In the genomic region with DNA sequence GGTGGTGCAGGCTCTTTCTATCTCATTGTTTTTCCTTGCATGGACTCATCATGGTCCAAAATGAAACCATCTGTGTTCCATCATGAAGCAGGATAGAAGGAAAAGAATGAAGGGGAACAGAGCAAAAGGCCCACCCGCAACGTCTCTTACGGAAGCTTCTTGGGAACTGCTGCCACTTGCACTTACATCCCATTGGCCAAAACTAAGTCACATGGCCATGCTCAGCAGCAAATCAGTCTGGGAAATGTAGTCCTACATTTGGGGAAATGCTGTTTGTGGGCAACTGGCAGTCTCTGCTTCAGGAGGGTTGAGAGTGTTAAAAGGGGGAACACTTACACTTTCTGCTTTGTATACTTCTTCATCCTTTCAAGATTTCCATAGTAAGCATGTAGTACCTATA, we compare ENCODE assay signal across 9 cellular contexts.
A peak's percentile ranks its signal among the peaks of the same experiment; 100 is the strongest.
DNase-seq lines count a peak whose midpoint lies in the region; ATAC-seq, FAIRE-seq and TF ChIP-seq lines count a peak whose summit lies in the region.
"Had no signal": no experiment of that assay in that cellular context is flagged by ENCODE, and none has a peak within 500 bp of the region (broad histone marks: within the 10 kb centered on the region; RNA-seq: fewer than 3 reads in every experiment).

No MANE protein-coding gene starts in this region.

- H2AK5ac ChIP-seq in IMR-90 (ENCODE audit: low read depth, low read length): no peak overlapping the region

- H2BK5ac ChIP-seq in IMR-90 (ENCODE audit: low read depth, low read length, poor library complexity, severe bottlenecking): no peak overlapping the region

- H3K79me1 ChIP-seq in IMR-90 (ENCODE audit: low read depth in 1 of 2, low read length in 2 of 2): no peaks in the 10 kb centered on the region

- H3K4ac ChIP-seq in IMR-90 (ENCODE audit: low read depth, low read length): no peak overlapping the region

- H3K4me3 ChIP-seq in IMR-90 (ENCODE audit: insufficient read depth, low read depth, low read length): no peak overlapping the region
- H3K4me3 ChIP-seq in bronchial epithelial cell (ENCODE audit: low read depth, low read length): no peak overlapping the region
- H3K4me3 ChIP-seq: pancreas had no signal

- TF ChIP-seq CTCF in IMR-90 (conservative IDR thresholded peaks at IDR 0.05; ENCODE audit: low read depth, low read length): no peak
- no peak for TF ChIP-seq CTCF in bronchial epithelial cell (IDR thresholded peaks at IDR 0.05; ENCODE audit: insufficient read depth, low read length, severe bottlenecking)

- H3K9me1 ChIP-seq in IMR-90 (ENCODE audit: insufficient read depth, low read length): no peaks in the 10 kb centered on the region

- H4K20me1 ChIP-seq in IMR-90 (ENCODE audit: insufficient read depth, low read length): no peaks in the 10 kb centered on the region

- H2BK15ac ChIP-seq in IMR-90 (ENCODE audit: low read depth, low read length): no peak overlapping the region

- no peak overlapping the region for H2AK9ac ChIP-seq in IMR-90 (replicated peaks; ENCODE audit: low read depth, low read length, poor library complexity)

- 50% methylated on average over 3 of the region's 3 CpGs; no CpG with 5 or more reads in 1 of the 2 experiments for WGBS in IMR-90 (ENCODE audit: extremely low coverage in 2 of 2, insufficient read length in 1 of 2), 2 experiments

- no peak overlapping the region for H3K27ac ChIP-seq in IMR-90 (ENCODE audit: insufficient read depth, low read length)
- H3K27ac ChIP-seq: pancreas had no signal

- no peak overlapping the region for H3K9ac ChIP-seq in IMR-90 (ENCODE audit: low read depth, low read length)

- DNase-seq in left ventricle myocardium superior: no peak
- DNase-seq in cardiac septum (ENCODE audit: low spot score): no peak
- peak; percentile 20 for DNase-seq in IMR-90
- DNase-seq in bronchial epithelial cell (ENCODE audit: low read depth): peak; percentile 3
- DNase-seq in cortex of kidney (lab: John Stamatoyannopoulos, UW): no peak
- DNase-seq in NCI-H1436 treated with DMSO at 0.1 percent for 48 hours (lab: John Stamatoyannopoulos, UW): no peak
- no peak for DNase-seq in stimulated activated CD4-positive, alpha-beta T cell treated with anti-CD3 and anti-CD28 coated beads, Interleukin-12 subunit alpha, Interleukin-12 subunit beta, amount 100 ng/mL, for 4 hours
- DNase-seq in NCI-H1105 (lab: John Stamatoyannopoulos, UW): no peak
- DNase-seq: pancreas had no signal

- no peak overlapping the region for H3K56ac ChIP-seq in IMR-90 (ENCODE audit: extremely low read depth, insufficient read depth, low read length)

- CTCF ChIA-PET in IMR-90 (lab: Yijun Ruan, JAX): no interaction called here

- no peak for TF ChIP-seq RAD21 in IMR-90 (IDR thresholded peaks at IDR 0.05; ENCODE audit: low read length)

- dilution Hi-C loops in IMR-90 (cut with HindIII; ENCODE audit: low sequenced_read_pairs, unreplicated experiment): no loop called here

- H2BK20ac ChIP-seq in IMR-90 (ENCODE audit: low read depth, low read length): no peak overlapping the region

- BruUV-seq in IMR-90 (replicated peaks; lab: Mats Ljungman, UMichigan): no TSS peak

- intact Hi-C loops in left ventricle myocardium superior (cut with micrococcal nuclease) (no loop called here), cardiac septum (cut with DNase I) (no loop called here), IMR-90 (cut with micrococcal nuclease) (no loop called here)

- no peak overlapping the region for H2BK120ac ChIP-seq in IMR-90 (ENCODE audit: low read depth, low read length)

- H3K18ac ChIP-seq in IMR-90 (ENCODE audit: low read depth, low read length): no peak overlapping the region

- peak overlapping the region; percentile 54 for H2AFZ ChIP-seq in IMR-90 (replicated peaks; ENCODE audit: low read length, poor library complexity)

- H3K4me2 ChIP-seq in IMR-90 (ENCODE audit: low read depth, low read length): no peak overlapping the region

- H4K91ac ChIP-seq in IMR-90 (ENCODE audit: insufficient read depth, low read depth, low read length): no peak overlapping the region

- H3K4me1 ChIP-seq in IMR-90 (ENCODE audit: control insufficient read depth, insufficient read depth, low read length): no peaks in the 10 kb centered on the region
- H3K4me1 ChIP-seq: pancreas had no signal

- ATAC-seq in left ventricle myocardium superior (peak; percentile 33), IMR-90 (ENCODE audit: low read depth) (no peak)

- H3K36me3 ChIP-seq in IMR-90 (ENCODE audit: control insufficient read depth, insufficient read depth, low read length) (no peaks in the 10 kb centered on the region), bronchial epithelial cell (ENCODE audit: control insufficient read depth, insufficient read depth, low read length) (no peaks in the 10 kb centered on the region)
- H3K36me3 ChIP-seq: pancreas had no signal

- FAIRE-seq in bronchial epithelial cell (lab: Jason Lieb, UNC): no peak

- H3K14ac ChIP-seq in IMR-90 (replicated peaks; ENCODE audit: low read depth, low read length): no peak overlapping the region

- TF ChIP-seq POLR2A in IMR-90 (IDR thresholded peaks at IDR 0.05; ENCODE audit: low read depth, low read length): no peak

- H3K27me3 ChIP-seq in IMR-90 (ENCODE audit: control insufficient read depth, insufficient read depth, low read length) (no peaks in the 10 kb centered on the region; the same call in 1 of the 2 replicates), bronchial epithelial cell (ENCODE audit: control insufficient read depth, insufficient read depth, low read length) (no peaks in the 10 kb centered on the region)
- H3K27me3 ChIP-seq: pancreas had no signal

- H4K8ac ChIP-seq in IMR-90 (ENCODE audit: low read depth in 2 of 2, low read length in 2 of 2): no peak overlapping the region

- in situ Hi-C loops in IMR-90 (cut with MboI; ENCODE audit: low sequenced_read_pairs): no loop called here

- H3K23ac ChIP-seq in IMR-90 (ENCODE audit: low read depth, low read length): no peak overlapping the region

- POLR2A ChIA-PET in IMR-90 (lab: Charles Lee; ENCODE audit: unreplicated experiment): no interaction called here

- H3K9me3 ChIP-seq in IMR-90 (ENCODE audit: control insufficient read depth, insufficient read depth, low read length): no peaks in the 10 kb centered on the region
- H3K9me3 ChIP-seq: pancreas had no signal

- H4K5ac ChIP-seq in IMR-90 (ENCODE audit: low read depth, low read length): no peak overlapping the region

TF ChIP-seq in IMR-90, 13 proteins besides CTCF, POLR2A, EP300 and RAD21:
- no peak for TF ChIP-seq RFX5 (IDR thresholded peaks at IDR 0.05; ENCODE audit: low read depth, low read length)
- TF ChIP-seq FOS (IDR thresholded peaks at IDR 0.05; ENCODE audit: low read depth, low read length): no peak
- no peak for TF ChIP-seq CHD1 (IDR thresholded peaks at IDR 0.05; ENCODE audit: low read depth, low read length)
- TF ChIP-seq RCOR1 (IDR thresholded peaks at IDR 0.05; ENCODE audit: insufficient replicate concordance, low read length): no peak
- TF ChIP-seq, protein P1, sequence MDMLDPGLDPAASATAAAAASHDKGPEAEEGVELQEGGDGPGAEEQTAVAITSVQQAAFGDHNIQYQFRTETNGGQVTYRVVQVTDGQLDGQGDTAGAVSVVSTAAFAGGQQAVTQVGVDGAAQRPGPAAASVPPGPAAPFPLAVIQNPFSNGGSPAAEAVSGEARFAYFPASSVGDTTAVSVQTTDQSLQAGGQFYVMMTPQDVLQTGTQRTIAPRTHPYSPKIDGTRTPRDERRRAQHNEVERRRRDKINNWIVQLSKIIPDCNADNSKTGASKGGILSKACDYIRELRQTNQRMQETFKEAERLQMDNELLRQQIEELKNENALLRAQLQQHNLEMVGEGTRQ (IDR thresholded peaks at IDR 0.05; ENCODE audit: low read depth, low read length): peak; percentile 85
TF ChIP-seq in IMR-90: peak in this region for 1.

Comparison
In these comparisons a context has a peak if more than half of its experiments do, and no peak if none do; other contexts are left out.
1. DNase-seq: peak in IMR-90 (single experiment) and bronchial epithelial cell (single experiment); none in left ventricle myocardium superior (single experiment), cardiac septum (single experiment), cortex of kidney (single experiment), NCI-H1436 treated with DMSO at 0.1 percent for 48 hours (single experiment), stimulated activated CD4-positive, alpha-beta T cell treated with anti-CD3 and anti-CD28 coated beads, Interleukin-12 subunit alpha, Interleukin-12 subunit beta, amount 100 ng/mL, for 4 hours (single experiment) and NCI-H1105 (single experiment).